18 cellular contexts compared by ENCODE assay signal in genomic region chr2:233245406-233245805, GRCh38. TPM values are rescaled to one million over a fixed set of nuclear protein-coding genes. Genes with fewer than 3 reads are reported as not detected.
DNase-seq lines count a peak whose midpoint lies in the region; ATAC-seq and TF ChIP-seq lines count a peak whose summit lies in the region.
"Had no signal": no experiment of that assay in that cellular context is flagged by ENCODE, and none has a peak within 500 bp of the region (broad histone marks: within the 10 kb centered on the region; RNA-seq: fewer than 3 reads in every experiment).

No MANE protein-coding gene starts in this region.

- H3K36me3 ChIP-seq in CD4-positive, CD25-positive, alpha-beta regulatory T cell (ENCODE audit: control insufficient read depth, insufficient read depth, low read length), result no peaks in the 10 kb centered on the region
- H3K36me3 ChIP-seq: BE2C, Peyer's patch had no signal

- peaks cover 45% of the 10 kb centered on the region for H3K4me1 ChIP-seq in CD4-positive, CD25-positive, alpha-beta regulatory T cell (ENCODE audit: control insufficient read depth, insufficient read depth, low read length, poor library complexity, severe bottlenecking)
- H3K4me1 ChIP-seq: BE2C had no signal

- no peak overlapping the region for H3K4me3 ChIP-seq in CD4-positive, CD25-positive, alpha-beta regulatory T cell (ENCODE audit: low read depth, low read length)
- H3K4me3 ChIP-seq: Peyer's patch had no signal

- no peak overlapping the region for H3K27ac ChIP-seq in CD4-positive, CD25-positive, alpha-beta regulatory T cell (ENCODE audit: insufficient read depth, low read length, poor library complexity, severe bottlenecking)
- H3K27ac ChIP-seq in VCaP, result peak overlapping the region; percentile 16; the same call in 1 of the 2 replicates
- H3K27ac ChIP-seq: Peyer's patch had no signal

- H3K36me3 Mint-ChIP-seq in CD4-positive, CD25-positive, alpha-beta regulatory T cell, result no peaks in the 10 kb centered on the region
- H3K36me3 Mint-ChIP-seq in neural crest cell (ENCODE audit: low read depth), result no peaks in the 10 kb centered on the region

- H3K27me3 Mint-ChIP-seq in CD4-positive, CD25-positive, alpha-beta regulatory T cell, result peaks cover 3% of the 10 kb centered on the region
- peaks cover 4% of the 10 kb centered on the region for H3K27me3 Mint-ChIP-seq in neural crest cell (ENCODE audit: low read depth)

- peak overlapping the region; percentile 54 to 80 (median 73) for H3K27ac Mint-ChIP-seq in CD4-positive, CD25-positive, alpha-beta regulatory T cell
- H3K27ac Mint-ChIP-seq in neural crest cell (ENCODE audit: unreplicated experiment), result peak overlapping the region; percentile 57

- no peaks in the 10 kb centered on the region for H3K9me3 Mint-ChIP-seq in CD4-positive, CD25-positive, alpha-beta regulatory T cell
- H3K9me3 Mint-ChIP-seq in neural crest cell, result peaks cover 3% of the 10 kb centered on the region

- H3K4me3 Mint-ChIP-seq in CD4-positive, CD25-positive, alpha-beta regulatory T cell, result peak overlapping the region in 2 of 4 donors; percentile 65 to 66
- no peak overlapping the region for H3K4me3 Mint-ChIP-seq in neural crest cell

- no peaks in the 10 kb centered on the region for H3K9me3 ChIP-seq in CD4-positive, CD25-positive, alpha-beta regulatory T cell (ENCODE audit: control insufficient read depth in 2 of 2, low read length in 2 of 2)
- H3K9me3 ChIP-seq: BE2C, Peyer's patch had no signal

- H3K4me1 Mint-ChIP-seq in CD4-positive, CD25-positive, alpha-beta regulatory T cell, result peaks cover 12 to 75% (median 46%) of the 10 kb centered on the region in 4 donors
- H3K4me1 Mint-ChIP-seq in neural crest cell, result no peaks in the 10 kb centered on the region

- no peak for ATAC-seq in CD4-positive, CD25-positive, alpha-beta regulatory T cell (ENCODE audit: low read depth in 2 of 2)

- no peaks in the 10 kb centered on the region for H3K27me3 ChIP-seq in CD4-positive, CD25-positive, alpha-beta regulatory T cell (ENCODE audit: control insufficient read depth, insufficient read depth, low read length)
- H3K27me3 ChIP-seq: BE2C, Peyer's patch had no signal

- TF ChIP-seq CTCF in VCaP (conservative IDR thresholded peaks at IDR 0.05) (no peak), neural crest cell (conservative IDR thresholded peaks at IDR 0.05) (no peak)

- DNase-seq in CD4-positive, CD25-positive, alpha-beta regulatory T cell, result no peak
- DNase-seq in EH (ENCODE audit: low read depth), result peak; percentile 14
- no peak for DNase-seq in neural crest cell (ENCODE audit: low read depth, low spot score)
- no peak for DNase-seq in NCI-H510A treated with DMSO at 0.1 percent for 48 hours (lab: John Stamatoyannopoulos, UW)
- no peak for DNase-seq in glomerular visceral epithelial cell (ENCODE audit: extremely low spot score)
- DNase-seq in COR-L47 (lab: John Stamatoyannopoulos, UW), result no peak
- DNase-seq: BE2C, DMS153, KG1, MM.1S, NCI-H1105 treated with DMSO at 0.1 percent for 48 hours, NCI-H1930, NCI-H2171, NCI-H446 treated with DMSO at 0.1 percent for 48 hours, NCI-H82, Peyer's patch, SHP77 treated with DMSO at 0.1 percent for 48 hours had no signal

RNA-seq across cellular contexts. Expression of gene ATG16L1, which starts 6.1 kb away (rescaled TPM):
- 125 TPM for total RNA-seq in CD4-positive, CD25-positive, alpha-beta regulatory T cell
- polyA plus RNA-seq in CD4-positive, CD25-positive, alpha-beta regulatory T cell, result 10 to 100 TPM; 15.2 to 23.5 (median 19.0) TPM
- 26.9 and 28.2 TPM in 2 replicates for total RNA-seq in neural crest cell
